1 cellular context compared by ENCODE assay signal in genomic region chr12:69875416-69875815, GRCh38.
TF ChIP-seq lines count a peak whose summit lies in the region.

No MANE protein-coding gene starts in this region.

TF ChIP-seq in HepG2, 621 proteins besides CTCF, POLR2A, EP300 and RAD21 (continued from another document):
- TF ChIP-seq ATF5 (CRISPR knock-in tag; IDR thresholded peaks at IDR 0.05; ENCODE audit: low read depth) (no peak), GATA4 (IDR thresholded peaks at IDR 0.05; ENCODE audit: borderline replicate concordance, low read depth) (no peak), ZNF280D (CRISPR knock-in tag; IDR thresholded peaks at IDR 0.05) (no peak), ZNF331 (CRISPR knock-in tag; IDR thresholded peaks at IDR 0.05) (no peak), SP5 (CRISPR knock-in tag; IDR thresholded peaks at IDR 0.05; ENCODE audit: borderline replicate concordance, low read depth) (no peak), SALL1 (CRISPR knock-in tag; IDR thresholded peaks at IDR 0.05) (no peak), NR2F2 (IDR thresholded peaks at IDR 0.05; ENCODE audit: borderline replicate concordance, low read depth) (no peak), PHF5A (CRISPR knock-in tag; IDR thresholded peaks at IDR 0.05; ENCODE audit: low read depth, unreplicated experiment) (no peak)
